Comparison of ENCODE assay signal across 22 cellular contexts in genomic region chr3:136281966-136282554, GRCh38. TPM values are rescaled to one million over a fixed set of nuclear protein-coding genes. Genes with fewer than 3 reads are reported as not detected.
DNase-seq lines count a peak whose midpoint lies in the region; ATAC-seq and TF ChIP-seq lines count a peak whose summit lies in the region.
"Had no signal": no experiment of that assay in that cellular context is flagged by ENCODE, and none has a peak within 500 bp of the region (broad histone marks: within the 10 kb centered on the region; RNA-seq: fewer than 3 reads in every experiment).

No MANE protein-coding gene starts in this region.

- no peak overlapping the region for H3K27ac Mint-ChIP-seq in Calu3 (ENCODE audit: unreplicated experiment)
- H3K27ac Mint-ChIP-seq: activated CD4-positive, alpha-beta T cell treated with anti-CD3 and anti-CD28 coated beads, Interleukin-2, amount 10 ng/mL, durations not matched to agents 24 days and 14 days; activated T-cell treated with anti-CD3 and anti-CD28 coated beads, Interleukin-2, amount 50 U/mL, for 72 hours; T-helper 17 cell had no signal

- H3K9me2 ChIP-seq in OCI-LY7 (ENCODE audit: insufficient read depth, low read length) = no peaks in the 10 kb centered on the region

- H3K27ac ChIP-seq in OCI-LY7 (ENCODE audit: low read depth, low read length, poor library complexity, severe bottlenecking) = peak overlapping the region; percentile 51
- H3K27ac ChIP-seq: neutrophil, upper lobe of left lung had no signal

- TF ChIP-seq CTCF in OCI-LY7 (conservative IDR thresholded peaks at IDR 0.05; ENCODE audit: low read length) (no peak), Calu3 (IDR thresholded peaks at IDR 0.05; ENCODE audit: unreplicated experiment) (no peak)

- no TSS peak for BruUV-seq in OCI-LY7 (replicated peaks; lab: Mats Ljungman, UMichigan)
- no TSS peak for BruUV-seq in Calu3 (replicated peaks; lab: Mats Ljungman, UMichigan)

- no peaks in the 10 kb centered on the region for H3K4me1 Mint-ChIP-seq in Calu3 (ENCODE audit: low read depth, unreplicated experiment)

- H2AFZ ChIP-seq in OCI-LY7 (ENCODE audit: low read length) = no peak overlapping the region; the same call in 1 of the 2 replicates

- CTCF ChIA-PET in OCI-LY7 (lab: Charles Lee; ENCODE audit: unreplicated experiment) (no interaction called here), Calu3 (lab: Charles Lee) (no interaction called here)

- DNase-seq in left ventricle myocardium superior (no peak), left cardiac atrium (no peak), OCI-LY7 (ENCODE audit: low spot score) (peak; percentile 46), germinal center (ENCODE audit: low spot score) (peak; percentile 44), Calu3 (no peak), KG1 (lab: John Stamatoyannopoulos, UW) (no peak), AG20443 (ENCODE audit: low spot score) (no peak)
- DNase-seq: activated CD4-positive, alpha-beta T cell treated with anti-CD3 and anti-CD28 coated beads, Interleukin-2, amount 10 ng/mL, durations not matched to agents 24 days and 14 days; activated naive CD4-positive, alpha-beta T cell treated with Interleukin-2 at 50 U/mL for 16 hours; activated T-cell treated with anti-CD3 and anti-CD28 coated beads, Interleukin-2, amount 50 U/mL, for 72 hours; C1 segment of cervical spinal cord; cortex of kidney; KBM-7; kidney; NCI-H1694; NCI-H524 treated with DMSO at 0.1 percent for 48 hours; small intestine; stimulated activated CD4-positive, alpha-beta T cell treated with anti-CD3 and anti-CD28 coated beads, Interleukin-2, amount 100 ng/mL, for 24 hours; T-helper 17 cell; upper lobe of left lung had no signal

- H3K9me3 ChIP-seq in OCI-LY7 (ENCODE audit: low read length) = peaks cover 27% of the 10 kb centered on the region
- H3K9me3 ChIP-seq: neutrophil had no signal

- peak overlapping the region; percentile 58 for H3K4me2 ChIP-seq in OCI-LY7 (ENCODE audit: low read length)

- peaks cover 12% of the 10 kb centered on the region for H3K9me3 Mint-ChIP-seq in Calu3 (ENCODE audit: low read depth, unreplicated experiment)

- peaks cover 92% of the 10 kb centered on the region for H3K36me3 ChIP-seq in OCI-LY7 (ENCODE audit: insufficient read depth, low read length)
- H3K36me3 ChIP-seq: neutrophil had no signal

- intact Hi-C loops in left ventricle myocardium superior (cut with micrococcal nuclease) (no loop called here), left cardiac atrium (cut with DNase I) (no loop called here), OCI-LY7 (cut with micrococcal nuclease; ENCODE audit: unreplicated experiment) (no loop called here), Calu3 (cut with micrococcal nuclease; ENCODE audit: unreplicated experiment) (no loop called here)

- POLR2A ChIA-PET in OCI-LY7 (lab: Charles Lee) = interaction anchor here (0.5 to 2.0 kb wide), 12 partner anchors 9 to 505 kb away, joined by 3 to 10 read pairs (median 5); partner anchors contain the start of genes MSL2 and STAG1

- no peaks in the 10 kb centered on the region for H3K27me3 Mint-ChIP-seq in Calu3 (ENCODE audit: unreplicated experiment)
- H3K27me3 Mint-ChIP-seq: activated CD4-positive, alpha-beta T cell treated with anti-CD3 and anti-CD28 coated beads, Interleukin-2, amount 10 ng/mL, durations not matched to agents 24 days and 14 days; T-helper 17 cell had no signal

- peaks cover 19% of the 10 kb centered on the region for H3K4me1 ChIP-seq in OCI-LY7 (ENCODE audit: insufficient read depth, low read length, poor library complexity, severe bottlenecking)
- H3K4me1 ChIP-seq: upper lobe of left lung had no signal

- H4K20me1 ChIP-seq in OCI-LY7 (ENCODE audit: insufficient read depth, low read length) = no peaks in the 10 kb centered on the region

- no peak overlapping the region for H3K4me3 Mint-ChIP-seq in Calu3 (ENCODE audit: low read depth, unreplicated experiment)
- H3K4me3 Mint-ChIP-seq: activated CD4-positive, alpha-beta T cell treated with anti-CD3 and anti-CD28 coated beads, Interleukin-2, amount 10 ng/mL, durations not matched to agents 24 days and 14 days; activated T-cell treated with anti-CD3 and anti-CD28 coated beads, Interleukin-2, amount 50 U/mL, for 72 hours; T-helper 17 cell had no signal

- H3K4me3 ChIP-seq in OCI-LY7 (ENCODE audit: low read depth, low read length, poor library complexity, severe bottlenecking) = peak overlapping the region; percentile 23
- H3K4me3 ChIP-seq: upper lobe of left lung had no signal

- H3K36me3 Mint-ChIP-seq in Calu3 (ENCODE audit: insufficient read depth, unreplicated experiment) = peaks cover 6% of the 10 kb centered on the region

- ATAC-seq in left ventricle myocardium superior (peak; percentile 25), left cardiac atrium (no peak), HG03095 (IDR thresholded peaks at IDR 0.05; ENCODE audit: unreplicated experiment) (no peak)
- ATAC-seq: activated T-cell treated with anti-CD3 and anti-CD28 coated beads, Interleukin-2, amount 50 U/mL, for 72 hours; T-helper 17 cell had no signal

- peaks cover 14% of the 10 kb centered on the region; the same call in 1 of the 2 replicates for H3K79me2 ChIP-seq in OCI-LY7 (ENCODE audit: insufficient read depth, low read depth, low read length)

RNA-seq across cellular contexts. Expression of gene PCCB, which starts 31.9 kb away (rescaled TPM):
- total RNA-seq in left ventricle myocardium superior = 100 TPM
- total RNA-seq in left cardiac atrium = 10 to 100 TPM; 67.7 to 70.8 TPM
- total RNA-seq in OCI-LY7 (2014; rRNA removed; shearing (Covaris generic)) = 38.3 and 39.7 TPM in 2 replicates
- total RNA-seq in OCI-LY7 (2022) = 51.5 and 64.1 TPM in 2 replicates
- total RNA-seq in Calu3 (2022) = 52.3 and 63.5 TPM in 2 replicates

Comparison
In these comparisons a context has a peak if more than half of its experiments do, and no peak if none do; other contexts are left out.
1. DNase-seq: peak in OCI-LY7 (single experiment) and germinal center (single experiment); none in left ventricle myocardium superior (single experiment), left cardiac atrium (single experiment), Calu3 (single experiment), KG1 (single experiment) and AG20443 (single experiment).